20 cellular contexts compared by ENCODE assay signal in genomic region chr14:83689265-83689664, GRCh38.
DNase-seq lines count a peak whose midpoint lies in the region; ATAC-seq, FAIRE-seq and TF ChIP-seq lines count a peak whose summit lies in the region.
"Had no signal": no experiment of that assay in that cellular context is flagged by ENCODE, and none has a peak within 500 bp of the region (broad histone marks: within the 10 kb centered on the region; RNA-seq: fewer than 3 reads in every experiment).

No MANE protein-coding gene starts in this region.

- no peak for DNase-seq in HepG2 (ENCODE audit: low spot score)
- DNase-seq in right lobe of liver: no peak
- DNase-seq in K562 (ENCODE audit: extremely low read depth in 1 of 4, low spot score in 3 of 4): no peak
- no peak for DNase-seq in CD8-positive, alpha-beta T cell
- DNase-seq in NCI-H2081 treated with DMSO at 0.1 percent for 48 hours (lab: John Stamatoyannopoulos, UW): no peak
- DNase-seq: ACHN; BE2C; Caco-2; Calu3; CD4-positive, alpha-beta memory T cell; CD4-positive, CD25-positive, alpha-beta regulatory T cell; DMS79 treated with DMSO at 0.1 percent for 48 hours; GF-D8 had no signal

- in situ Hi-C loops in HepG2 (cut with HindIII; ENCODE audit: extremely low pct_ligation_motif_present, low pct_unique_long_range_greater_than_20kb) (no loop called here), K562 (cut with MboI) (no loop called here)

- no peaks in the 10 kb centered on the region for H3K79me2 ChIP-seq in HepG2 (ENCODE audit: insufficient read depth, low read length)
- no peaks in the 10 kb centered on the region for H3K79me2 ChIP-seq in K562 (ENCODE audit: control insufficient read depth, insufficient read depth, low read length)

- no peak for TF ChIP-seq CTCF in HepG2 (CRISPR knock-in tag; IDR thresholded peaks at IDR 0.05)
- no peak for TF ChIP-seq CTCF in right lobe of liver (IDR thresholded peaks at IDR 0.05)
- TF ChIP-seq CTCF in K562 (IDR thresholded peaks at IDR 0.05 in 2 of 3, conservative IDR thresholded peaks at IDR 0.05 in 1 of 3; ENCODE audit: insufficient read depth in 2 of 3, low read depth in 1 of 3, low read length in 3 of 3): no peak
- no peak for TF ChIP-seq CTCF in CD8-positive, alpha-beta T cell (IDR thresholded peaks at IDR 0.05)

- H3K4me2 ChIP-seq in HepG2 (ENCODE audit: low read depth, low read length) (no peak overlapping the region), K562 (ENCODE audit: insufficient read depth, low read length) (no peak overlapping the region)
- H3K4me2 ChIP-seq: BLaER1 had no signal

- H3K4me1 ChIP-seq in HepG2 (ENCODE audit: insufficient read depth, low read length): no peaks in the 10 kb centered on the region
- no peaks in the 10 kb centered on the region for H3K4me1 ChIP-seq in right lobe of liver
- no peaks in the 10 kb centered on the region for H3K4me1 ChIP-seq in K562 (replicated peaks in 1 of 2; ENCODE audit: control insufficient read depth in 2 of 2, insufficient read depth in 2 of 2, low read length in 2 of 2)
- H3K4me1 ChIP-seq in CD8-positive, alpha-beta T cell (ENCODE audit: insufficient read depth, low read length): no peaks in the 10 kb centered on the region
- H3K4me1 ChIP-seq: BE2C, BLaER1, Caco-2 had no signal

- H3K4me3 Mint-ChIP-seq in CD8-positive, alpha-beta T cell: no peak overlapping the region
- H3K4me3 Mint-ChIP-seq: CD14-positive monocyte; CD4-positive, alpha-beta memory T cell; CD4-positive, CD25-positive, alpha-beta regulatory T cell had no signal

- H3K9ac ChIP-seq in HepG2 (ENCODE audit: insufficient read depth, low read depth, low read length) (no peak overlapping the region), K562 (ENCODE audit: insufficient read depth in 1 of 2, low read depth in 2 of 2, low read length in 2 of 2) (no peak overlapping the region)
- H3K9ac ChIP-seq: BLaER1 had no signal

- H3K36me3 ChIP-seq in HepG2 (replicated peaks in 1 of 2; ENCODE audit: control insufficient read depth in 1 of 2, insufficient read depth in 2 of 2, low read length in 2 of 2) (no peaks in the 10 kb centered on the region), right lobe of liver (no peaks in the 10 kb centered on the region), K562 (ENCODE audit: control insufficient read depth, insufficient read depth, low read length) (no peaks in the 10 kb centered on the region)
- H3K36me3 ChIP-seq in CD8-positive, alpha-beta T cell (ENCODE audit: insufficient read depth, low read length): no peaks in the 10 kb centered on the region
- H3K36me3 ChIP-seq: BE2C, BLaER1 had no signal

- no peak overlapping the region for H2AFZ ChIP-seq in HepG2 (ENCODE audit: low read length)
- H2AFZ ChIP-seq in K562 (ENCODE audit: low read depth, low read length): no peak overlapping the region

- no peaks in the 10 kb centered on the region for H3K9me1 ChIP-seq in K562 (ENCODE audit: control insufficient read depth, insufficient read depth, low read length)

- no peaks in the 10 kb centered on the region for H3K4me1 Mint-ChIP-seq in CD8-positive, alpha-beta T cell (ENCODE audit: low read depth)
- H3K4me1 Mint-ChIP-seq: CD14-positive monocyte; CD4-positive, alpha-beta memory T cell; CD4-positive, CD25-positive, alpha-beta regulatory T cell had no signal

- intact Hi-C loops in HepG2 (cut with micrococcal nuclease; ENCODE audit: unreplicated experiment) (no loop called here), right lobe of liver (cut with DNase I) (no loop called here), K562 (cut with micrococcal nuclease) (no loop called here)
- intact Hi-C loops in CD8-positive, alpha-beta T cell (cut with DNase I, micrococcal nuclease): no loop called here

- ATAC-seq in HepG2: no peak
- ATAC-seq in right lobe of liver: no peak
- no peak for ATAC-seq in K562
- no peak for ATAC-seq in CD8-positive, alpha-beta T cell

- no peak for FAIRE-seq in HepG2 (lab: Jason Lieb, UNC)
- FAIRE-seq in K562 (lab: Jason Lieb, UNC): no peak
- FAIRE-seq: D721Med, G401.6, GM12891, GM19239 had no signal

- TF ChIP-seq POLR2A in HepG2 (IDR thresholded peaks at IDR 0.05; ENCODE audit: insufficient read depth in 1 of 2, low read depth in 2 of 2, low read length in 2 of 2) (no peak), right lobe of liver (IDR thresholded peaks at IDR 0.05) (no peak), K562 (conservative IDR thresholded peaks at IDR 0.05) (no peak)

- peaks cover 17% of the 10 kb centered on the region for H3K9me3 Mint-ChIP-seq in CD8-positive, alpha-beta T cell
- H3K9me3 Mint-ChIP-seq: CD14-positive monocyte had no signal

- H3K36me3 Mint-ChIP-seq in CD8-positive, alpha-beta T cell: no peaks in the 10 kb centered on the region
- H3K36me3 Mint-ChIP-seq: CD14-positive monocyte; CD4-positive, alpha-beta memory T cell; CD4-positive, CD25-positive, alpha-beta regulatory T cell had no signal

- CTCF ChIA-PET in HepG2 (lab: Yijun Ruan, JAX; ENCODE audit: low intra/inter-chr PET ratio, low total read pairs): no interaction called here
- CTCF ChIA-PET in K562 (lab: Yijun Ruan, JAX; ENCODE audit: low intra/inter-chr PET ratio): no interaction called here
- CTCF ChIA-PET in CD8-positive, alpha-beta T cell (lab: Charles Lee): no interaction called here

- H3K27me3 ChIP-seq in HepG2 (ENCODE audit: control insufficient read depth in 1 of 2, insufficient read depth in 2 of 2, low read length in 2 of 2) (no peaks in the 10 kb centered on the region), right lobe of liver (no peaks in the 10 kb centered on the region), K562 (ENCODE audit: control insufficient read depth in 2 of 2, insufficient read depth in 2 of 2, low read length in 2 of 2) (no peaks in the 10 kb centered on the region)
- no peaks in the 10 kb centered on the region for H3K27me3 ChIP-seq in CD8-positive, alpha-beta T cell (ENCODE audit: insufficient read depth, low read length)
- H3K27me3 ChIP-seq: BE2C, BLaER1 had no signal

- no peak overlapping the region for H3K27ac ChIP-seq in HepG2 (ENCODE audit: extremely low read length, insufficient read depth, low read length)
- H3K27ac ChIP-seq in right lobe of liver: no peak overlapping the region
- no peak overlapping the region for H3K27ac ChIP-seq in K562 (ENCODE audit: extremely low read depth, low read depth, low read length)
- H3K27ac ChIP-seq in CD8-positive, alpha-beta T cell (ENCODE audit: low read depth, low read length): no peak overlapping the region
- H3K27ac ChIP-seq: 22Rv1, BLaER1 had no signal

- H3K4me3 ChIP-seq in HepG2 (replicated peaks in 1 of 3; ENCODE audit: insufficient read depth in 1 of 3, low read depth in 2 of 3, low read length in 3 of 3): no peak overlapping the region
- H3K4me3 ChIP-seq in right lobe of liver: no peak overlapping the region
- H3K4me3 ChIP-seq in K562: no peak overlapping the region
- no peak overlapping the region for H3K4me3 ChIP-seq in CD8-positive, alpha-beta T cell (ENCODE audit: low read depth, low read length)
- H3K4me3 ChIP-seq: BLaER1 had no signal

- no peak for TF ChIP-seq RAD21 in HepG2 (CRISPR knock-in tag; IDR thresholded peaks at IDR 0.05)
- no peak for TF ChIP-seq RAD21 in K562 (CRISPR knock-in tag; conservative IDR thresholded peaks at IDR 0.05 in 1 of 2, IDR thresholded peaks at IDR 0.05 in 1 of 2)

- H3K9me3 ChIP-seq in HepG2 (ENCODE audit: low read length) (peaks cover 78% of the 10 kb centered on the region), right lobe of liver (no peaks in the 10 kb centered on the region), K562 (replicated peaks; ENCODE audit: control insufficient read depth, insufficient read depth, low read depth, low read length) (no peaks in the 10 kb centered on the region)
- H3K9me3 ChIP-seq in CD8-positive, alpha-beta T cell (ENCODE audit: low read length): no peaks in the 10 kb centered on the region
- H3K9me3 ChIP-seq: BE2C, BLaER1, Caco-2 had no signal

- POLR2A ChIA-PET in HepG2 (lab: Yijun Ruan, JAX): no interaction called here
- POLR2A ChIA-PET in K562 (lab: Yijun Ruan, JAX): interaction anchor here (0.5 kb wide), 1 partner anchor 1294 kb away, joined by 3 read pairs; no protein-coding TSS in a partner anchor
- POLR2A ChIA-PET in CD8-positive, alpha-beta T cell (lab: Charles Lee): no interaction called here

- no TSS peak for BruUV-seq in HepG2 (replicated peaks; lab: Mats Ljungman, UMichigan)
- no TSS peak for BruUV-seq in K562 (replicated peaks; lab: Mats Ljungman, UMichigan)

- no peak overlapping the region for H3K27ac Mint-ChIP-seq in CD8-positive, alpha-beta T cell
- H3K27ac Mint-ChIP-seq: CD14-positive monocyte; CD4-positive, alpha-beta memory T cell; CD4-positive, CD25-positive, alpha-beta regulatory T cell had no signal

- no peaks in the 10 kb centered on the region for H3K27me3 Mint-ChIP-seq in CD8-positive, alpha-beta T cell (ENCODE audit: low read depth)
- H3K27me3 Mint-ChIP-seq: CD4-positive, alpha-beta memory T cell; CD4-positive, CD25-positive, alpha-beta regulatory T cell had no signal

- TF ChIP-seq EP300 in HepG2 (IDR thresholded peaks at IDR 0.05; ENCODE audit: low read depth in 2 of 2, low read length in 2 of 2) (no peak), HepG2 (CRISPR knock-in tag; IDR thresholded peaks at IDR 0.05; ENCODE audit: borderline replicate concordance) (no peak), K562 (IDR thresholded peaks at IDR 0.05; ENCODE audit: low read length) (no peak)

- 9% methylated on average over 1 of the region's 1 CpG for WGBS in HepG2 (ENCODE audit: low lambda C conversion rate)
- 65% methylated on average over 1 of the region's 1 CpG for WGBS in right lobe of liver (ENCODE audit: insufficient coverage, low coverage, low lambda C conversion rate, missing lambda C conversion rate)
- 0% methylated on average over 1 of the region's 1 CpG for WGBS in K562 (ENCODE audit: insufficient coverage, low coverage, missing lambda C conversion rate)

- H4K20me1 ChIP-seq in HepG2 (ENCODE audit: insufficient read depth, low read length) (no peaks in the 10 kb centered on the region), K562 (replicated peaks; ENCODE audit: control insufficient read depth, insufficient read depth, low read length) (no peaks in the 10 kb centered on the region)
- H4K20me1 ChIP-seq: BLaER1 had no signal

TF ChIP-seq in HepG2, 621 proteins besides CTCF, POLR2A, EP300 and RAD21 (continues in another document):
- TF ChIP-seq SNAPC2 (CRISPR knock-in tag; IDR thresholded peaks at IDR 0.05) (no peak), MAFK (conservative IDR thresholded peaks at IDR 0.05 in 1 of 2, IDR thresholded peaks at IDR 0.05 in 1 of 2; ENCODE audit: low read length in 2 of 2) (peak; percentile 37 to 80; a peak in 3 of 4 replicates), GABPA (IDR thresholded peaks at IDR 0.05; ENCODE audit: low read depth, low read length) (no peak), GABPA (CRISPR knock-in tag; IDR thresholded peaks at IDR 0.05; ENCODE audit: low read depth) (no peak), ELF3 (CRISPR knock-in tag; IDR thresholded peaks at IDR 0.05) (no peak)

TF ChIP-seq in K562, 482 proteins besides CTCF, POLR2A, EP300 and RAD21:
- TF ChIP-seq ZNF316 (IDR thresholded peaks at IDR 0.05) (peak; percentile 25; the same call in 1 of the 2 replicates), ZNF197 (CRISPR knock-in tag; IDR thresholded peaks at IDR 0.05; ENCODE audit: low read depth) (no peak)

Comparison
In these comparisons a context has a peak if more than half of its experiments do, and no peak if none do; other contexts are left out.
1. Of the 241 proteins assayed by ChIP-seq in both HepG2 and K562: peak only in HepG2: MAFF and MAFK; only in K562: none; in both: none; in neither: 239.